In genomic region chr6:160070427-160070826, GRCh38 we compare ENCODE assay signal across 23 cellular contexts. TPM values are rescaled to one million over a fixed set of nuclear protein-coding genes. Genes with fewer than 3 reads are reported as not detected.
DNase-seq lines count a peak whose midpoint lies in the region; ATAC-seq and TF ChIP-seq lines count a peak whose summit lies in the region.
"Had no signal": no experiment of that assay in that cellular context is flagged by ENCODE, and none has a peak within 500 bp of the region (broad histone marks: within the 10 kb centered on the region; RNA-seq: fewer than 3 reads in every experiment).

No MANE protein-coding gene starts in this region.

- H3K27ac Mint-ChIP-seq in endodermal cell, result peak overlapping the region; percentile 64
- H3K27ac Mint-ChIP-seq: CD4-positive, alpha-beta T cell; GM23338 had no signal

- no peak overlapping the region for H3K4me3 Mint-ChIP-seq in endodermal cell
- H3K4me3 Mint-ChIP-seq: CD4-positive, alpha-beta T cell; GM23338 had no signal

- H3K36me3 Mint-ChIP-seq in endodermal cell (ENCODE audit: low read depth), result peaks cover 76% of the 10 kb centered on the region

- no peak for TF ChIP-seq CTCF in endodermal cell (conservative IDR thresholded peaks at IDR 0.05)

- no peaks in the 10 kb centered on the region for H3K27me3 ChIP-seq in endodermal cell (ENCODE audit: control insufficient read depth, insufficient read depth, low read length, poor library complexity, severe bottlenecking)
- H3K27me3 ChIP-seq: tibial artery had no signal

- H3K36me3 ChIP-seq in endodermal cell (ENCODE audit: control insufficient read depth, insufficient read depth, low read length), result peaks cover 80% of the 10 kb centered on the region

- H3K27me3 Mint-ChIP-seq in endodermal cell (ENCODE audit: insufficient read depth), result no peaks in the 10 kb centered on the region
- H3K27me3 Mint-ChIP-seq: CD4-positive, alpha-beta T cell had no signal

- no peaks in the 10 kb centered on the region for H3K9me3 Mint-ChIP-seq in endodermal cell
- H3K9me3 Mint-ChIP-seq: CD4-positive, alpha-beta T cell; GM23338 had no signal

- no peaks in the 10 kb centered on the region for H3K9me3 ChIP-seq in endodermal cell (ENCODE audit: control insufficient read depth, low read length)
- H3K9me3 ChIP-seq: tibial artery had no signal

- WGBS in endodermal cell (ENCODE audit: insufficient coverage in 1 of 2, insufficient read length in 1 of 2), 2 experiments, result 93% methylated on average over 7 to 11 of the region's 11 CpGs

- H3K27ac ChIP-seq in endodermal cell (ENCODE audit: low read depth, low read length), result no peak overlapping the region
- H3K27ac ChIP-seq: tibial artery had no signal

- no peaks in the 10 kb centered on the region for H3K4me1 Mint-ChIP-seq in endodermal cell
- H3K4me1 Mint-ChIP-seq: GM23338 had no signal

- ATAC-seq in GM18861 (IDR thresholded peaks at IDR 0.05; ENCODE audit: unreplicated experiment), result peak; percentile 53
- peak; percentile 38 for ATAC-seq in GM19467 (IDR thresholded peaks at IDR 0.05; ENCODE audit: unreplicated experiment)
- peak; percentile 53 for ATAC-seq in HG03135 (IDR thresholded peaks at IDR 0.05; ENCODE audit: unreplicated experiment)
- ATAC-seq in HG03175 (IDR thresholded peaks at IDR 0.05; ENCODE audit: unreplicated experiment), result no peak
- ATAC-seq: GM23338; left colon; PC-3; stimulated activated naive CD8-positive, alpha-beta T cell treated with anti-CD3 and anti-CD28 coated beads, Interleukin-15, Interleukin-2, amounts not matched to agents 100 U/mL and 50 U/mL, for 24 hours had no signal

- H3K4me1 ChIP-seq in endodermal cell (ENCODE audit: control insufficient read depth, insufficient read depth, low read length), result no peaks in the 10 kb centered on the region
- H3K4me1 ChIP-seq: tibial artery had no signal

- H3K9ac ChIP-seq in endodermal cell (ENCODE audit: extremely low read depth, low read length, poor library complexity, severe bottlenecking), result no peak overlapping the region

- DNase-seq in endodermal cell (peak; percentile 32), cerebellum (ENCODE audit: low spot score) (no peak), SK-N-DZ (ENCODE audit: low spot score) (no peak)
- DNase-seq: activated CD4-positive, alpha-beta T cell treated with anti-CD3 and anti-CD28 coated beads for 48 hours; amygdala; CD4-positive, alpha-beta T cell; cortex of kidney; glutamatergic neuron; left colon; mesenchymal stem cell; NCI-H1105 treated with DMSO at 0.1 percent for 48 hours; NCI-H2029 treated with DMSO at 0.1 percent for 48 hours; PC-3; Right ventricle myocardium superior; stimulated activated CD4-positive, alpha-beta T cell treated with anti-CD3 and anti-CD28 coated beads, Interleukin-2, amount 100 ng/mL, for 48 hours; stimulated activated naive CD8-positive, alpha-beta T cell treated with anti-CD3 and anti-CD28 coated beads, Interleukin-15, Interleukin-2, amounts not matched to agents 100 U/mL and 50 U/mL, for 24 hours; tibial artery had no signal

- no peak overlapping the region for H3K4me3 ChIP-seq in endodermal cell (ENCODE audit: low read length)
- H3K4me3 ChIP-seq: GM23338, tibial artery had no signal

RNA-seq across cellular contexts. Expression of gene SLC22A1, which starts 51.2 kb away (rescaled TPM):
- total RNA-seq in endodermal cell (1 to 10 TPM in 1 of 2 donors, not detected in 1; 1.0 TPM), cerebellum (0.91 TPM)
- polyA plus RNA-seq in endodermal cell (2013, experiment 1 of 2), result not detected
- polyA plus RNA-seq in endodermal cell (2013, experiment 2 of 2), result 0.17 TPM
- polyA plus RNA-seq in SK-N-DZ (2014; cell fraction: cytosol; rRNA removed), result 0.24 TPM in 1 of 2 replicates, not detected in the other
- 0.46 TPM in 1 of 2 replicates, not detected in the other for polyA plus RNA-seq in SK-N-DZ (2014; cell fraction: nucleus; rRNA removed)
- total RNA-seq: G401 had no signal
